ENCODE assay signal across 23 cellular contexts in genomic region chr11:21264125-21264524, GRCh38.
DNase-seq lines count a peak whose midpoint lies in the region; ATAC-seq and TF ChIP-seq lines count a peak whose summit lies in the region.
"Had no signal": no experiment of that assay in that cellular context is flagged by ENCODE, and none has a peak within 500 bp of the region (broad histone marks: within the 10 kb centered on the region; RNA-seq: fewer than 3 reads in every experiment).

No MANE protein-coding gene starts in this region.

- no peaks in the 10 kb centered on the region for H3K36me3 Mint-ChIP-seq in endothelial cell (ENCODE audit: low read depth, unreplicated experiment)
- H3K36me3 Mint-ChIP-seq in activated T-cell treated with anti-CD3 and anti-CD28 coated beads, Interleukin-2, amount 50 U/mL, for 4 hours (ENCODE audit: insufficient read depth): no peaks in the 10 kb centered on the region
- H3K36me3 Mint-ChIP-seq: CD14-positive monocyte; CD4-positive, alpha-beta memory T cell; CD4-positive, CD25-positive, alpha-beta regulatory T cell; CD8-positive, alpha-beta memory T cell had no signal

- H3K79me2 ChIP-seq in trophoblast cell (ENCODE audit: control insufficient read depth, insufficient read depth, low read length, poor library complexity): no peaks in the 10 kb centered on the region

- no peak overlapping the region for H3K4me3 Mint-ChIP-seq in endothelial cell (ENCODE audit: unreplicated experiment)
- no peak overlapping the region for H3K4me3 Mint-ChIP-seq in activated T-cell treated with anti-CD3 and anti-CD28 coated beads, Interleukin-2, amount 50 U/mL, for 4 hours
- H3K4me3 Mint-ChIP-seq: CD14-positive monocyte; CD4-positive, alpha-beta memory T cell; CD4-positive, CD25-positive, alpha-beta regulatory T cell; CD8-positive, alpha-beta memory T cell had no signal

- H3K9ac ChIP-seq in trophoblast cell (ENCODE audit: low read length): no peak overlapping the region
- H3K9ac ChIP-seq: BLaER1 had no signal

- TF ChIP-seq CTCF in endothelial cell (IDR thresholded peaks at IDR 0.05; ENCODE audit: unreplicated experiment): no peak

- H3K4ac ChIP-seq in trophoblast cell (ENCODE audit: low read depth, low read length): no peak overlapping the region

- H3K18ac ChIP-seq in trophoblast cell (ENCODE audit: low read length): no peak overlapping the region

- no peaks in the 10 kb centered on the region for H3K4me1 ChIP-seq in trophoblast cell (ENCODE audit: control insufficient read depth in 1 of 2, insufficient read depth in 2 of 2, low read length in 2 of 2)
- H3K4me1 ChIP-seq: BE2C, BLaER1 had no signal

- H2BK12ac ChIP-seq in trophoblast cell (ENCODE audit: low read length): no peak overlapping the region

- H2BK120ac ChIP-seq in trophoblast cell (ENCODE audit: insufficient read depth, low read length, poor library complexity): no peak overlapping the region

- no peak overlapping the region for H2AFZ ChIP-seq in trophoblast cell (ENCODE audit: insufficient read depth, low read length, poor library complexity)

- peak overlapping the region; percentile 59 for H3K27ac Mint-ChIP-seq in endothelial cell (ENCODE audit: unreplicated experiment)
- H3K27ac Mint-ChIP-seq: CD14-positive monocyte; CD4-positive, alpha-beta memory T cell; CD4-positive, CD25-positive, alpha-beta regulatory T cell; CD8-positive, alpha-beta memory T cell had no signal

- H3K9me3 ChIP-seq in trophoblast cell (ENCODE audit: insufficient read depth, low read depth, low read length): no peaks in the 10 kb centered on the region
- H3K9me3 ChIP-seq: BE2C, BLaER1 had no signal

- WGBS in trophoblast cell (ENCODE audit: extremely low coverage, insufficient coverage, insufficient read length): no CpG with 5 or more reads among the region's 1 CpG

- H4K12ac ChIP-seq in trophoblast cell (ENCODE audit: low read depth, low read length): no peak overlapping the region

- peaks cover 30% of the 10 kb centered on the region for H3K4me1 Mint-ChIP-seq in endothelial cell (ENCODE audit: unreplicated experiment)
- no peaks in the 10 kb centered on the region for H3K4me1 Mint-ChIP-seq in activated T-cell treated with anti-CD3 and anti-CD28 coated beads, Interleukin-2, amount 50 U/mL, for 4 hours (ENCODE audit: low read depth)
- H3K4me1 Mint-ChIP-seq: CD14-positive monocyte; CD4-positive, alpha-beta memory T cell; CD4-positive, CD25-positive, alpha-beta regulatory T cell; CD8-positive, alpha-beta memory T cell had no signal

- H3K27me3 ChIP-seq in trophoblast cell (ENCODE audit: insufficient read depth, low read length): no peaks in the 10 kb centered on the region
- H3K27me3 ChIP-seq: BE2C, BLaER1 had no signal

- no peak overlapping the region for H4K8ac ChIP-seq in trophoblast cell (ENCODE audit: low read depth, low read length)

- peak; percentile 65 for DNase-seq in SK-N-DZ (ENCODE audit: low spot score)
- no peak for DNase-seq in endothelial cell (ENCODE audit: low spot score)
- peak; percentile 4 to 38 for DNase-seq in trophoblast cell
- no peak for DNase-seq in activated T-cell treated with anti-CD3 and anti-CD28 coated beads, Interleukin-2, amount 50 U/mL, for 4 hours
- no peak for DNase-seq in occipital lobe (lab: John Stamatoyannopoulos, UW)
- DNase-seq: 8988T; ACHN; BE2C; C1 segment of cervical spinal cord; CD4-positive, alpha-beta memory T cell; CD4-positive, CD25-positive, alpha-beta regulatory T cell; CD8-positive, alpha-beta memory T cell; COR-L47; DMS 273 treated with DMSO at 0.1 percent for 48 hours; DMS153; DMS53; DMS79; DND-41; EL; GDM1 had no signal

- no peak overlapping the region for H3K4me2 ChIP-seq in trophoblast cell (ENCODE audit: low read length)
- H3K4me2 ChIP-seq: BLaER1 had no signal

- no peak overlapping the region for H3K14ac ChIP-seq in trophoblast cell (ENCODE audit: low read length)

- no peak overlapping the region for H3K4me3 ChIP-seq in trophoblast cell (ENCODE audit: low read depth, low read length)
- H3K4me3 ChIP-seq: BLaER1, GM12878 had no signal

- ATAC-seq in activated T-cell treated with anti-CD3 and anti-CD28 coated beads, Interleukin-2, amount 50 U/mL, for 4 hours: no peak
- ATAC-seq: GM12878 had no signal

- H2AK5ac ChIP-seq in trophoblast cell (ENCODE audit: low read length): no peak overlapping the region

- H3K27me3 Mint-ChIP-seq in endothelial cell (ENCODE audit: unreplicated experiment): no peaks in the 10 kb centered on the region
- H3K27me3 Mint-ChIP-seq in activated T-cell treated with anti-CD3 and anti-CD28 coated beads, Interleukin-2, amount 50 U/mL, for 4 hours (ENCODE audit: low read depth): no peaks in the 10 kb centered on the region
- H3K27me3 Mint-ChIP-seq: CD4-positive, alpha-beta memory T cell; CD4-positive, CD25-positive, alpha-beta regulatory T cell; CD8-positive, alpha-beta memory T cell had no signal

- H4K91ac ChIP-seq in trophoblast cell (ENCODE audit: low read depth, low read length): no peak overlapping the region

- H3K9me3 Mint-ChIP-seq in endothelial cell (ENCODE audit: unreplicated experiment): no peaks in the 10 kb centered on the region
- peaks cover 25% of the 10 kb centered on the region for H3K9me3 Mint-ChIP-seq in activated T-cell treated with anti-CD3 and anti-CD28 coated beads, Interleukin-2, amount 50 U/mL, for 4 hours

- no peak overlapping the region for H3K23ac ChIP-seq in trophoblast cell (ENCODE audit: low read length)

- no peak overlapping the region for H3K27ac ChIP-seq in trophoblast cell (ENCODE audit: low read depth, low read length)
- H3K27ac ChIP-seq: BLaER1 had no signal

- no peaks in the 10 kb centered on the region for H3K36me3 ChIP-seq in trophoblast cell (ENCODE audit: control insufficient read depth in 1 of 2, insufficient read depth in 2 of 2, low read length in 2 of 2)
- H3K36me3 ChIP-seq: BE2C, BLaER1 had no signal

- no peaks in the 10 kb centered on the region for H3K79me1 ChIP-seq in trophoblast cell (ENCODE audit: low read length)

- no peak overlapping the region for H2BK5ac ChIP-seq in trophoblast cell (ENCODE audit: low read depth, low read length, poor library complexity)

Comparison
In these comparisons a context has a peak if more than half of its experiments do, and no peak if none do; other contexts are left out.
1. DNase-seq: peak in SK-N-DZ (single experiment) and trophoblast cell (2 of 2); none in endothelial cell (single experiment), activated T-cell treated with anti-CD3 and anti-CD28 coated beads, Interleukin-2, amount 50 U/mL, for 4 hours (single experiment) and occipital lobe (single experiment).